ENCODE assay signal across 11 cellular contexts in genomic region chr6:36095497-36096391, GRCh38. TPM values are rescaled to one million over a fixed set of nuclear protein-coding genes. Genes with fewer than 3 reads are reported as not detected.
DNase-seq lines count a peak whose midpoint lies in the region; ATAC-seq, FAIRE-seq and TF ChIP-seq lines count a peak whose summit lies in the region.
"Had no signal": no experiment of that assay in that cellular context is flagged by ENCODE, and none has a peak within 500 bp of the region (broad histone marks: within the 10 kb centered on the region; RNA-seq: fewer than 3 reads in every experiment).

No MANE protein-coding gene starts in this region.

- no peak for TF ChIP-seq EP300 in GM12878 (IDR thresholded peaks at IDR 0.05; ENCODE audit: borderline replicate concordance in 1 of 2, control insufficient read depth in 1 of 2, low read depth in 2 of 2, low read length in 2 of 2)

- peak overlapping the region; percentile 58 for H3K4me3 Mint-ChIP-seq in Calu3 (ENCODE audit: low read depth, unreplicated experiment)
- H3K4me3 Mint-ChIP-seq in natural killer cell, result no peak overlapping the region

- in situ Hi-C loops in GM12878 (cut with MboI) (loop anchor here (5.0 kb wide), 1 partner anchor 68 kb away; the partner anchor contains the start of gene MAPK14), G401 (cut with HindIII; ENCODE audit: low sequenced_read_pairs) (no loop called here)

- POLR2A ChIA-PET in GM12878 (lab: Charles Lee), result interaction anchor here (0.7 to 4.1 kb wide), 6 partner anchors 20 to 74 kb away, joined by 3 to 27 read pairs (median 3); partner anchors contain the start of gene MAPK14

- H3K9ac ChIP-seq in GM12878 (ENCODE audit: control insufficient read depth, insufficient read depth, low read length), result no peak overlapping the region

- no peak for TF ChIP-seq RAD21 in GM12878 (IDR thresholded peaks at IDR 0.05; ENCODE audit: insufficient read depth, low read depth, low read length)

- intact Hi-C loops in Calu3 (cut with micrococcal nuclease; ENCODE audit: unreplicated experiment), result loop anchor here (1.0 to 5.0 kb wide), 2 partner anchors 68 to 123 kb away; partner anchors contain the start of gene MAPK14
- intact Hi-C loops in GM12878 (cut with micrococcal nuclease; ENCODE audit: unreplicated experiment), result loop anchor here (1.0 kb wide), 1 partner anchor 68 kb away; the partner anchor contains the start of gene MAPK14
- intact Hi-C loops in natural killer cell (cut with micrococcal nuclease), result loop anchor here (1.0 to 2.0 kb wide), 3 partner anchors 35 to 265 kb away; partner anchors contain the start of genes MAPK13 and MAPK14

- CTCF ChIA-PET in Calu3 (lab: Charles Lee) (interaction anchor here (0.6 to 3.7 kb wide), 5 partner anchors 8 to 361 kb away, joined by 3 to 33 read pairs (median 3); partner anchors contain the start of gene MAPK14), GM12878 (lab: Yijun Ruan, JAX) (interaction anchor here (0.6 to 6.6 kb wide), 43 partner anchors 9 to 438 kb away, joined by 3 to 165 read pairs (median 7); partner anchors contain the start of genes ARMC12, MAPK14, SLC26A8 and SRPK1)

- H3K79me2 ChIP-seq in GM12878 (ENCODE audit: control insufficient read depth, insufficient read depth, low read length), result no peaks in the 10 kb centered on the region

- H3K27ac ChIP-seq in GM12878 (ENCODE audit: control insufficient read depth, insufficient read depth), result no peak overlapping the region
- H3K27ac ChIP-seq: SK-N-MC had no signal

- no peak overlapping the region for H2AFZ ChIP-seq in GM12878 (ENCODE audit: control insufficient read depth, low read depth, low read length)

- H3K27me3 ChIP-seq in GM12878 (replicated peaks in 1 of 2; ENCODE audit: control insufficient read depth in 2 of 2, insufficient read depth in 2 of 2, low read length in 1 of 2), result no peaks in the 10 kb centered on the region

- H3K4me1 Mint-ChIP-seq in Calu3 (ENCODE audit: low read depth, unreplicated experiment), result peaks cover 27% of the 10 kb centered on the region
- H3K4me1 Mint-ChIP-seq in natural killer cell, result peaks cover 50 to 52% of the 10 kb centered on the region in 2 donors

- no peaks in the 10 kb centered on the region for H3K27me3 Mint-ChIP-seq in Calu3 (ENCODE audit: unreplicated experiment)
- no peaks in the 10 kb centered on the region for H3K27me3 Mint-ChIP-seq in natural killer cell (ENCODE audit: low read depth in 2 of 2)

- H3K9me3 ChIP-seq in GM12878 (replicated peaks; ENCODE audit: control insufficient read depth, insufficient read depth, low read length), result no peaks in the 10 kb centered on the region

- SMC1A ChIA-PET in GM12878 (lab: Charles Lee; ENCODE audit: uncharacterized antibody, unreplicated experiment), result interaction anchor here (0.8 to 8.8 kb wide), 35 partner anchors 9 to 359 kb away, joined by 3 to 167 read pairs (median 4); partner anchors contain the start of genes ARMC12, MAPK14 and SLC26A8

- H3K9me3 Mint-ChIP-seq in Calu3 (ENCODE audit: low read depth, unreplicated experiment) (no peaks in the 10 kb centered on the region), natural killer cell (no peaks in the 10 kb centered on the region)

- no peaks in the 10 kb centered on the region for H4K20me1 ChIP-seq in GM12878 (ENCODE audit: control insufficient read depth, insufficient read depth)

- TF ChIP-seq CTCF in Calu3 (IDR thresholded peaks at IDR 0.05; ENCODE audit: unreplicated experiment) (no peak), GM12878 (IDR thresholded peaks at IDR 0.05 in 2 of 3, conservative IDR thresholded peaks at IDR 0.05 in 1 of 3; ENCODE audit: control insufficient read depth in 2 of 3, extremely low read depth in 1 of 3, insufficient read depth in 1 of 3, low read depth in 3 of 3, low read length in 3 of 3) (no peak), natural killer cell (IDR thresholded peaks at IDR 0.05) (peak; percentile 53)

- DNase-seq in Calu3 (peak; percentile 59), GM12878 (ENCODE audit: low read depth, low spot score) (no peak), natural killer cell (no peak), RKO (ENCODE audit: low spot score) (no peak), G401 (ENCODE audit: low spot score) (no peak), activated gamma-delta T cell (lab: John Stamatoyannopoulos, UW) (no peak), middle frontal gyrus (ENCODE audit: extremely low spot score, low spot score) (no peak)

- BruUV-seq in Calu3 (replicated peaks; lab: Mats Ljungman, UMichigan) (no TSS peak), GM12878 (replicated peaks; lab: Mats Ljungman, UMichigan) (no TSS peak)

- H3K36me3 ChIP-seq in GM12878 (ENCODE audit: control insufficient read depth in 2 of 2, insufficient read depth in 2 of 2, low read length in 1 of 2), result peaks cover 1 to 8% of the 10 kb centered on the region in 2 experiments; a peak in 2 of 4 replicates

- H3K4me2 ChIP-seq in GM12878 (ENCODE audit: control insufficient read depth, insufficient read depth), result no peak overlapping the region

- ATAC-seq in HG03342 (IDR thresholded peaks at IDR 0.05; ENCODE audit: unreplicated experiment) (peak; percentile 13), GM12878 (peak; percentile 56), natural killer cell (no peak)

- H3K36me3 Mint-ChIP-seq in Calu3 (ENCODE audit: insufficient read depth, unreplicated experiment), result peaks cover 28% of the 10 kb centered on the region
- no peaks in the 10 kb centered on the region for H3K36me3 Mint-ChIP-seq in natural killer cell

- no peak for FAIRE-seq in GM12878 (lab: Jason Lieb, UNC)
- FAIRE-seq: bronchial epithelial cell, kidney had no signal

- 80% methylated on average over 8 of the region's 8 CpGs for WGBS in GM12878 (ENCODE audit: insufficient coverage, insufficient replicate concordance, low lambda C conversion rate, missing lambda C conversion rate)

- H3K4me3 ChIP-seq in GM12878, result no peak overlapping the region
- H3K4me3 ChIP-seq: SK-N-MC had no signal

- RAD21 ChIA-PET in GM12878 (lab: Charles Lee; ENCODE audit: unreplicated experiment), result interaction anchor here (0.6 to 9.0 kb wide), 17 partner anchors 13 to 360 kb away, joined by 3 to 140 read pairs (median 4); partner anchors contain the start of gene MAPK14

- peaks cover 7% of the 10 kb centered on the region; the same call in 1 of the 2 replicates for H3K4me1 ChIP-seq in GM12878 (ENCODE audit: control insufficient read depth, insufficient read depth, low read length)

- H3K27ac Mint-ChIP-seq in Calu3 (ENCODE audit: unreplicated experiment) (peak overlapping the region; percentile 89), natural killer cell (peak overlapping the region; percentile 80 to 96)

- TF ChIP-seq POLR2A in GM12878 (IDR thresholded peaks at IDR 0.05; ENCODE audit: low read depth, low read length), result no peak

TF ChIP-seq in GM12878, 131 proteins besides CTCF, POLR2A, EP300 and RAD21:
- TF ChIP-seq IKZF2 (IDR thresholded peaks at IDR 0.05), result 0 out of 4 replicates have a peak, but pooled peaks of 1 of the 2 experiments have one; percentile 1
- no peak for TF ChIP-seq IRF4 (IDR thresholded peaks at IDR 0.05; ENCODE audit: low read depth, low read length)
- TF ChIP-seq CBX3 (IDR thresholded peaks at IDR 0.05; ENCODE audit: borderline replicate concordance, low read depth), result no peak
TF ChIP-seq in GM12878: peak in this region for 1.

RNA-seq across cellular contexts. Expression of gene MAPK13, which starts 34.6 kb away (rescaled TPM):
- 52.3 and 59.3 TPM in 2 replicates for total RNA-seq in Calu3 (2022)
- total RNA-seq in GM12878 (2013; cell fraction: nucleolus; rRNA removed), result 24.2 and 24.6 TPM in 2 replicates
- 38.9 and 40.2 TPM in 2 replicates for total RNA-seq in GM12878 (2014; rRNA removed)
- 18.4 and 19.5 TPM in 2 replicates for total RNA-seq in GM12878 (2014; rRNA removed; fragmentation: Illumina TruSeq; extraction: Trizol)
- total RNA-seq in GM12878 (2021), result 48.0 and 52.5 TPM in 2 replicates
- 5.4 TPM for polyA plus RNA-seq in GM12878 (2011; ENCODE audit: low read depth)
- polyA plus RNA-seq in GM12878 (2011; rRNA removed), result 7.5 and 8.5 TPM in 2 replicates
- 10.7 and 10.8 TPM in 2 replicates for polyA plus RNA-seq in GM12878 (2011; cell fraction: cytosol; rRNA removed)
- polyA plus RNA-seq in GM12878 (2011; cell fraction: nucleus; rRNA removed), result 24.6 and 25.9 TPM in 2 replicates
- 8.6 and 11.0 TPM in 2 replicates for polyA plus RNA-seq in GM12878 (2012)
- 17.2 and 34.9 TPM in 2 replicates for polyA plus RNA-seq in GM12878 (2014; fragmentation: Illumina TruSeq; extraction: Trizol)
- 1 to 10 TPM; 1.8 to 3.2 TPM for polyA plus RNA-seq in GM12878 (2014; fragmentation: Nextera tagmentation; extraction: Ambion mirVana)
- 46.3 and 48.8 TPM in 2 replicates for polyA plus RNA-seq in GM12878 (2014; rRNA removed)
- 10 to 100 TPM; 46.6 TPM for polyA plus RNA-seq in GM12878 (2016; fragmentation: Nextera tagmentation; extraction: Ambion mirVana)
- 8.0 and 11.8 TPM in 2 replicates for polyA minus RNA-seq in GM12878 (2011; rRNA and poly(A)+ RNA removed)
- polyA minus RNA-seq in GM12878 (2011; cell fraction: cytosol; rRNA and poly(A)+ RNA removed), result 1.2 and 1.6 TPM in 2 replicates
- polyA minus RNA-seq in GM12878 (2011; cell fraction: nucleus; rRNA and poly(A)+ RNA removed), result 6.0 and 7.0 TPM in 2 replicates
- 10 to 100 TPM; 39.4 to 52.1 (median 49.9) TPM for total RNA-seq in natural killer cell
- 0.07 and 0.12 TPM in 2 replicates for total RNA-seq in G401 (2014; rRNA removed; shearing (Covaris generic))

Comparison
In these comparisons a context has a peak if more than half of its experiments do, and no peak if none do; other contexts are left out.
1. ATAC-seq: peak in HG03342 (single experiment) and GM12878 (single experiment); none in natural killer cell (0 of 3).
2. RNA of gene MAPK13, which starts 34.6 kb away (total RNA-seq): 52.3 to 59.3 TPM in Calu3, 39.4 to 52.1 TPM in natural killer cell and 18.4 to 52.5 TPM in GM12878; 0.07 to 0.12 TPM in G401; every median in the first group is over 10 times any median in the second.